9 cellular contexts compared by ENCODE assay signal in genomic region chr17:13958773-13959172, GRCh38.
"Had no signal": no experiment of that assay in that cellular context is flagged by ENCODE, and none has a peak within 500 bp of the region (broad histone marks: within the 10 kb centered on the region; RNA-seq: fewer than 3 reads in every experiment).

No MANE protein-coding gene starts in this region.

- H3K36me3 ChIP-seq: HAP-1 had no signal

- H2AFZ ChIP-seq: GM23248, GM23338 had no signal

- H3K27ac ChIP-seq: GM23248 had no signal

- H3K9ac ChIP-seq: GM23248 had no signal

- H3K4me1 ChIP-seq: HAP-1 had no signal

- H3K9me3 ChIP-seq: HAP-1 had no signal

- H3K4me1 Mint-ChIP-seq: GM23338, H9 had no signal

- H3K27ac Mint-ChIP-seq: GM23338, H9, HFFc6 had no signal

- H3K9me3 Mint-ChIP-seq: GM23338, H9, HFFc6 had no signal

- H3K4me3 ChIP-seq: GM23248, GM23338, HAP-1 had no signal

- H3K4me3 Mint-ChIP-seq: GM23338, H9, HFFc6 had no signal

- ATAC-seq: GM23338, HCT116 had no signal

- DNase-seq: GM23248, GOT3, H7, H9, HCEC 1CT, HFFc6 had no signal

- H3K4me2 ChIP-seq: GM23338 had no signal
